ENCODE assay signal across 30 cellular contexts in the genomic region with DNA sequence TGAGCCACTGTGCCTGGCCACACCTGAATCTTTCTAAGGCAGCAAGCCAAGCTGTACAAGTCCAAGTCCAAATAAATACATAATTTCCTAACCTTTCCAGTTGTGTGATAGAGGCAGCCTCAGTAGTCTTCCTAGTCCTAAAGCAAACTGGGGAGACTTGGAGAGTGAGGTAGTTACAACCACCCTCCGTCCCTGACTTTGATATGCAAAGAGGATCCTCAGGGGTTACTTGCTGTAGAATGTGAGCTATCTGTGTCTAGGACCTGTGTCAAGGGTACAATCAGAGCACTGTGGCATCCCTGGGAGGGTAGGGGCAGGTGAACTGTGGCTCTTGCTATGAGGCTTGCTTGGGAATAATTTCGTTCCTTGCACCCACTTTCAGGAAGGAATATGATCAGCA. TPM values are rescaled to one million over a fixed set of nuclear protein-coding genes. Genes with fewer than 3 reads are reported as not detected.
"Had no signal": no experiment of that assay in that cellular context is flagged by ENCODE, and none has a peak within 500 bp of the region (broad histone marks: within the 10 kb centered on the region; RNA-seq: fewer than 3 reads in every experiment).

No MANE protein-coding gene starts in this region.

- H3K27me3 Mint-ChIP-seq: activated CD4-positive, alpha-beta T cell treated with anti-CD3 and anti-CD28 coated beads, Interleukin-2, amount 10 ng/mL, durations not matched to agents 7 days and 5 days; activated naive CD8-positive, alpha-beta T cell; activated T-cell treated with anti-CD3 and anti-CD28 coated beads, Interleukin-2, amount 50 U/mL, for 24 hours had no signal

- H3K4me1 Mint-ChIP-seq: activated CD4-positive, alpha-beta memory T cell treated with anti-CD3 and anti-CD28 coated beads, Interleukin-2, amount 10 ng/mL, durations not matched to agents 7 days and 5 days; brain had no signal

- H3K36me3 ChIP-seq: breast epithelium, cardiac muscle cell, colonic mucosa, esophagus muscularis mucosa, gastroesophageal sphincter had no signal

- H3K4me3 Mint-ChIP-seq: activated CD4-positive, alpha-beta memory T cell treated with anti-CD3 and anti-CD28 coated beads, Interleukin-2, amount 10 ng/mL, durations not matched to agents 7 days and 5 days; activated CD4-positive, alpha-beta T cell treated with anti-CD3 and anti-CD28 coated beads, Interleukin-2, amount 10 ng/mL, durations not matched to agents 7 days and 5 days; activated naive CD8-positive, alpha-beta T cell; activated T-cell treated with anti-CD3 and anti-CD28 coated beads, Interleukin-2, amount 50 U/mL, for 24 hours; activated T-helper 17 cell treated with anti-CD3 and anti-CD28 coated beads, Interleukin-2, amount 50 U/mL, for 72 hours; brain had no signal

- ATAC-seq: activated T-helper 17 cell treated with anti-CD3 and anti-CD28 coated beads, Interleukin-2, amount 50 U/mL, for 72 hours; foreskin keratinocyte; gastroesophageal sphincter had no signal

- H3K27ac ChIP-seq: breast epithelium, cardiac muscle cell, colonic mucosa, esophagus muscularis mucosa, foreskin keratinocyte, gastroesophageal sphincter had no signal

- H3K27me3 ChIP-seq: breast epithelium, cardiac muscle cell, colonic mucosa, esophagus muscularis mucosa, foreskin keratinocyte, gastroesophageal sphincter had no signal

- H3K9me3 Mint-ChIP-seq: activated CD4-positive, alpha-beta memory T cell treated with anti-CD3 and anti-CD28 coated beads, Interleukin-2, amount 10 ng/mL, durations not matched to agents 7 days and 5 days; activated CD4-positive, alpha-beta T cell treated with anti-CD3 and anti-CD28 coated beads, Interleukin-2, amount 10 ng/mL, durations not matched to agents 7 days and 5 days; activated T-cell treated with anti-CD3 and anti-CD28 coated beads, Interleukin-2, amount 50 U/mL, for 24 hours; activated T-helper 17 cell treated with anti-CD3 and anti-CD28 coated beads, Interleukin-2, amount 50 U/mL, for 72 hours had no signal

- DNase-seq: activated CD4-positive, alpha-beta memory T cell treated with anti-CD3 and anti-CD28 coated beads, Interleukin-2, amount 10 ng/mL, durations not matched to agents 7 days and 5 days; activated CD4-positive, alpha-beta T cell treated with anti-CD3 and anti-CD28 coated beads for 1 hour; activated CD4-positive, alpha-beta T cell treated with anti-CD3 and anti-CD28 coated beads for 4 hours; activated CD4-positive, alpha-beta T cell treated with anti-CD3 and anti-CD28 coated beads, Interleukin-2, amount 10 ng/mL, durations not matched to agents 7 days and 5 days; activated CD4-positive, alpha-beta T cell treated with anti-CD3 and anti-CD28 coated beads, Interleukin-2, amount 50 U/mL, for 4 hours; activated CD8-positive, alpha-beta memory T cell treated with anti-CD3 and anti-CD28 coated beads, Interleukin-2, amount 50 U/mL, for 48 hours; activated effector memory CD4-positive, alpha-beta T cell treated with Interleukin-2 at 50 U/mL for 16 hours; activated gamma-delta T cell treated with Interleukin-2 at 50 U/mL for 16 hours; activated naive CD4-positive, alpha-beta T cell treated with anti-CD3 and anti-CD28 coated beads, Interleukin-2, amount 50 U/mL, for 16 hours; activated naive CD4-positive, alpha-beta T cell treated with Interleukin-2 at 50 U/mL for 16 hours; activated T-cell treated with anti-CD3 and anti-CD28 coated beads for 4 hours; activated T-cell treated with anti-CD3 and anti-CD28 coated beads, Interleukin-2, amount 50 U/mL, for 24 hours; amniotic stem cell; anterior cingulate cortex; central memory CD4-positive, alpha-beta T cell; cerebellar nuclear complex; colonic mucosa; effector CD8-positive, alpha-beta T cell; erythroblast; foreskin keratinocyte; T-helper 2 cell had no signal

- H3K4me3 ChIP-seq: breast epithelium, cardiac muscle cell, colonic mucosa, esophagus muscularis mucosa, gastroesophageal sphincter had no signal

- H3K36me3 Mint-ChIP-seq: activated naive CD8-positive, alpha-beta T cell; brain had no signal

- H3K27ac Mint-ChIP-seq: activated CD4-positive, alpha-beta memory T cell treated with anti-CD3 and anti-CD28 coated beads, Interleukin-2, amount 10 ng/mL, durations not matched to agents 7 days and 5 days; activated CD4-positive, alpha-beta T cell treated with anti-CD3 and anti-CD28 coated beads, Interleukin-2, amount 10 ng/mL, durations not matched to agents 7 days and 5 days; activated naive CD8-positive, alpha-beta T cell; activated T-cell treated with anti-CD3 and anti-CD28 coated beads, Interleukin-2, amount 50 U/mL, for 24 hours; activated T-helper 17 cell treated with anti-CD3 and anti-CD28 coated beads, Interleukin-2, amount 50 U/mL, for 72 hours; brain had no signal

- H3K4me1 ChIP-seq: breast epithelium, colonic mucosa, esophagus muscularis mucosa, foreskin keratinocyte, gastroesophageal sphincter had no signal

- H3K9me3 ChIP-seq: breast epithelium, colonic mucosa, esophagus muscularis mucosa, gastroesophageal sphincter had no signal

RNA-seq across cellular contexts. Expression of a gene that starts 28.3 kb away (rescaled TPM):
- total RNA-seq: activated CD4-positive, alpha-beta memory T cell treated with anti-CD3 and anti-CD28 coated beads, Interleukin-2, amount 10 ng/mL, durations not matched to agents 7 days and 5 days; activated T-helper 17 cell treated with anti-CD3 and anti-CD28 coated beads, Interleukin-2, amount 50 U/mL, for 72 hours; dermis microvascular lymphatic vessel endothelial cell; foreskin keratinocyte; T-helper 1 cell treated with Interleukin-12 subunit alpha and Interleukin-12 subunit beta and Interleukin-4 antibody, amounts not matched to agents 30 ng/mL and 1 ng/mL, for 36 hours had no signal
